ENCODE assay signal across 10 cellular contexts in genomic region chr21:26116456-26117011, GRCh38. TPM values are rescaled to one million over a fixed set of nuclear protein-coding genes. Genes with fewer than 3 reads are reported as not detected.
DNase-seq lines count a peak whose midpoint lies in the region; ATAC-seq, FAIRE-seq and TF ChIP-seq lines count a peak whose summit lies in the region.
"Had no signal": no experiment of that assay in that cellular context is flagged by ENCODE, and none has a peak within 500 bp of the region (broad histone marks: within the 10 kb centered on the region; RNA-seq: fewer than 3 reads in every experiment).

No MANE protein-coding gene starts in this region.

- peaks cover 7% of the 10 kb centered on the region for H3K79me2 ChIP-seq in HepG2 (ENCODE audit: insufficient read depth, low read length)

- no peak overlapping the region for H2AK5ac ChIP-seq in mesenchymal stem cell (ENCODE audit: low read length, severe bottlenecking)

- H3K9ac ChIP-seq in HepG2 (ENCODE audit: insufficient read depth, low read depth, low read length) (no peak overlapping the region), mesenchymal stem cell (ENCODE audit: low read length) (peak overlapping the region; percentile 82), kidney (ENCODE audit: low read length in 2 of 2) (no peak overlapping the region)

- no peak overlapping the region for H2BK15ac ChIP-seq in mesenchymal stem cell (ENCODE audit: low read depth, poor library complexity, severe bottlenecking)

- FAIRE-seq in HepG2 (lab: Jason Lieb, UNC), result no peak
- FAIRE-seq in kidney (lab: Jason Lieb, UNC), result no peak

- no peak overlapping the region for H4K91ac ChIP-seq in mesenchymal stem cell (ENCODE audit: low read length)

- TF ChIP-seq RAD21 in HepG2 (CRISPR knock-in tag; IDR thresholded peaks at IDR 0.05), result no peak

- H2AFZ ChIP-seq in HepG2 (ENCODE audit: low read length) (no peak overlapping the region), mesenchymal stem cell (ENCODE audit: low read depth, low read length) (no peak overlapping the region)

- H3K9me3 Mint-ChIP-seq in chondrocyte (ENCODE audit: low read depth), result no peaks in the 10 kb centered on the region
- H3K9me3 Mint-ChIP-seq in activated CD4-positive, alpha-beta memory T cell treated with anti-CD3 and anti-CD28 coated beads for 36 hours, result no peaks in the 10 kb centered on the region

- no peaks in the 10 kb centered on the region for H3K36me3 Mint-ChIP-seq in chondrocyte (ENCODE audit: low read depth)
- no peaks in the 10 kb centered on the region for H3K36me3 Mint-ChIP-seq in activated CD4-positive, alpha-beta memory T cell treated with anti-CD3 and anti-CD28 coated beads for 36 hours

- H3K4ac ChIP-seq in mesenchymal stem cell (ENCODE audit: low read depth in 1 of 2, low read length in 2 of 2), result no peak overlapping the region

- in situ Hi-C loops in HepG2 (cut with HindIII; ENCODE audit: extremely low pct_ligation_motif_present, low pct_unique_long_range_greater_than_20kb), result no loop called here

- H3K4me1 ChIP-seq in HepG2 (ENCODE audit: insufficient read depth, low read length), result peaks cover 17% of the 10 kb centered on the region
- H3K4me1 ChIP-seq in right lobe of liver, result no peaks in the 10 kb centered on the region
- peaks cover 5% of the 10 kb centered on the region for H3K4me1 ChIP-seq in mesenchymal stem cell (ENCODE audit: control insufficient read depth, insufficient read depth, low read depth, low read length)
- H3K4me1 ChIP-seq in kidney (ENCODE audit: control insufficient read depth in 1 of 2, insufficient read depth in 1 of 2, low read depth in 1 of 2, low read length in 2 of 2), result peaks cover 8 to 22% of the 10 kb centered on the region in 2 donors

- TF ChIP-seq POLR2A in HepG2 (IDR thresholded peaks at IDR 0.05; ENCODE audit: insufficient read depth in 1 of 2, low read depth in 2 of 2, low read length in 2 of 2), result no peak
- no peak for TF ChIP-seq POLR2A in right lobe of liver (IDR thresholded peaks at IDR 0.05)

- H3K18ac ChIP-seq in mesenchymal stem cell (ENCODE audit: low read depth in 1 of 2, low read length in 2 of 2), result no peak overlapping the region

- TF ChIP-seq CTCF in HepG2 (CRISPR knock-in tag; IDR thresholded peaks at IDR 0.05) (no peak), right lobe of liver (IDR thresholded peaks at IDR 0.05) (no peak), chondrocyte (IDR thresholded peaks at IDR 0.05) (no peak), kidney (IDR thresholded peaks at IDR 0.05; ENCODE audit: borderline replicate concordance, extremely low read depth, insufficient read depth) (no peak)

- H3K9me3 ChIP-seq in HepG2 (ENCODE audit: low read length), result no peaks in the 10 kb centered on the region
- no peaks in the 10 kb centered on the region for H3K9me3 ChIP-seq in right lobe of liver
- no peaks in the 10 kb centered on the region for H3K9me3 ChIP-seq in mesenchymal stem cell (ENCODE audit: control insufficient read depth, low read length)
- H3K9me3 ChIP-seq in kidney (ENCODE audit: control insufficient read depth in 1 of 2, low read length in 2 of 2), result no peaks in the 10 kb centered on the region

- no peak overlapping the region for H2BK120ac ChIP-seq in mesenchymal stem cell (ENCODE audit: low read depth, low read length)

- intact Hi-C loops in HepG2 (cut with micrococcal nuclease; ENCODE audit: unreplicated experiment) (no loop called here), right lobe of liver (cut with DNase I) (no loop called here), kidney (cut with DNase I) (no loop called here)
- intact Hi-C loops in activated CD4-positive, alpha-beta memory T cell treated with anti-CD3 and anti-CD28 coated beads for 36 hours (cut with micrococcal nuclease), result no loop called here

- peaks cover 7% of the 10 kb centered on the region for H4K20me1 ChIP-seq in HepG2 (ENCODE audit: insufficient read depth, low read length)

- peak overlapping the region; percentile 71 for H3K27ac Mint-ChIP-seq in chondrocyte (ENCODE audit: unreplicated experiment)
- no peak overlapping the region for H3K27ac Mint-ChIP-seq in activated CD4-positive, alpha-beta memory T cell treated with anti-CD3 and anti-CD28 coated beads for 36 hours

- WGBS in HepG2 (ENCODE audit: low lambda C conversion rate), result 36% methylated on average over 5 of the region's 5 CpGs
- 38% methylated on average over 4 of the region's 5 CpGs for WGBS in right lobe of liver (ENCODE audit: insufficient coverage, low coverage, low lambda C conversion rate, missing lambda C conversion rate)
- WGBS in mesenchymal stem cell, result 84% methylated on average over 5 of the region's 5 CpGs

- H3K36me3 ChIP-seq in HepG2 (replicated peaks in 1 of 2; ENCODE audit: control insufficient read depth in 1 of 2, insufficient read depth in 2 of 2, low read length in 2 of 2), result peaks cover 0 to 1% of the 10 kb centered on the region in 2 experiments; a peak in 2 of 5 replicates
- H3K36me3 ChIP-seq in right lobe of liver, result no peaks in the 10 kb centered on the region
- peaks cover under 1 to 16% of the 10 kb centered on the region in 2 experiments for H3K36me3 ChIP-seq in mesenchymal stem cell (ENCODE audit: control insufficient read depth in 1 of 2, insufficient read depth in 2 of 2, low read depth in 1 of 2, low read length in 2 of 2)
- H3K36me3 ChIP-seq in kidney (ENCODE audit: control insufficient read depth in 1 of 2, insufficient read depth in 2 of 2, low read length in 2 of 2), result no peaks in the 10 kb centered on the region

- H2BK12ac ChIP-seq in mesenchymal stem cell (ENCODE audit: low read length in 2 of 2), result no peak overlapping the region

- H3K4me3 ChIP-seq in HepG2 (replicated peaks in 1 of 3; ENCODE audit: insufficient read depth in 1 of 3, low read depth in 2 of 3, low read length in 3 of 3) (no peak overlapping the region), right lobe of liver (no peak overlapping the region), mesenchymal stem cell (ENCODE audit: insufficient read depth in 1 of 2, low read depth in 1 of 2, low read length in 2 of 2) (peak overlapping the region in 1 of 2 experiments; percentile 40), kidney (ENCODE audit: low read length in 2 of 2) (peak overlapping the region in 1 of 2 donors; percentile 1)

- H3K27me3 ChIP-seq in HepG2 (ENCODE audit: control insufficient read depth in 1 of 2, insufficient read depth in 2 of 2, low read length in 2 of 2) (no peaks in the 10 kb centered on the region), right lobe of liver (no peaks in the 10 kb centered on the region), mesenchymal stem cell (ENCODE audit: control insufficient read depth in 1 of 2, insufficient read depth in 1 of 2, low read length in 2 of 2) (no peaks in the 10 kb centered on the region)

- ATAC-seq in HepG2 (no peak), right lobe of liver (no peak)

- no peak overlapping the region for H3K23ac ChIP-seq in mesenchymal stem cell (ENCODE audit: low read length in 2 of 2)

- BruUV-seq in HepG2 (replicated peaks; lab: Mats Ljungman, UMichigan), result no TSS peak

- H3K27ac ChIP-seq in HepG2 (ENCODE audit: extremely low read length, insufficient read depth, low read length) (no peak overlapping the region), right lobe of liver (no peak overlapping the region), mesenchymal stem cell (ENCODE audit: low read length, poor library complexity, severe bottlenecking) (no peak overlapping the region), kidney (ENCODE audit: low read depth in 2 of 2, low read length in 2 of 2) (peak overlapping the region in 1 of 2 donors; percentile 35)

- H3K4me1 Mint-ChIP-seq in chondrocyte (ENCODE audit: low read depth), result peaks cover 45% of the 10 kb centered on the region
- peaks cover 20% of the 10 kb centered on the region for H3K4me1 Mint-ChIP-seq in activated CD4-positive, alpha-beta memory T cell treated with anti-CD3 and anti-CD28 coated beads for 36 hours (ENCODE audit: low read depth)

- no peak overlapping the region for H2BK5ac ChIP-seq in mesenchymal stem cell (ENCODE audit: low read depth, low read length, poor library complexity, severe bottlenecking)

- H3K4me2 ChIP-seq in HepG2 (ENCODE audit: low read depth, low read length), result no peak overlapping the region
- no peak overlapping the region for H3K4me2 ChIP-seq in mesenchymal stem cell (ENCODE audit: low read length, poor library complexity, severe bottlenecking)

- POLR2A ChIA-PET in HepG2 (lab: Yijun Ruan, JAX), result no interaction called here
- POLR2A ChIA-PET in activated CD4-positive, alpha-beta memory T cell treated with anti-CD3 and anti-CD28 coated beads for 36 hours (lab: Charles Lee), result no interaction called here

- peaks cover 12% of the 10 kb centered on the region for H3K79me1 ChIP-seq in mesenchymal stem cell (replicated peaks; ENCODE audit: low read length, poor library complexity, severe bottlenecking)

- CTCF ChIA-PET in HepG2 (lab: Yijun Ruan, JAX; ENCODE audit: low intra/inter-chr PET ratio, low total read pairs), result no interaction called here
- CTCF ChIA-PET in activated CD4-positive, alpha-beta memory T cell treated with anti-CD3 and anti-CD28 coated beads for 36 hours (lab: Charles Lee), result interaction anchor here (0.6 to 0.9 kb wide), 3 partner anchors 9 to 27 kb away, joined by 3 read pairs; no protein-coding TSS in a partner anchor

- no peak overlapping the region for H3K14ac ChIP-seq in mesenchymal stem cell (ENCODE audit: low read length in 2 of 2)

- H3K27me3 Mint-ChIP-seq in chondrocyte (ENCODE audit: low read depth), result no peaks in the 10 kb centered on the region
- no peaks in the 10 kb centered on the region for H3K27me3 Mint-ChIP-seq in activated CD4-positive, alpha-beta memory T cell treated with anti-CD3 and anti-CD28 coated beads for 36 hours

- peak overlapping the region; percentile 6 for H3K4me3 Mint-ChIP-seq in chondrocyte (ENCODE audit: unreplicated experiment)
- no peak overlapping the region for H3K4me3 Mint-ChIP-seq in activated CD4-positive, alpha-beta memory T cell treated with anti-CD3 and anti-CD28 coated beads for 36 hours

- H4K8ac ChIP-seq in mesenchymal stem cell (ENCODE audit: low read length), result no peak overlapping the region

- TF ChIP-seq EP300 in HepG2 (IDR thresholded peaks at IDR 0.05; ENCODE audit: low read depth in 2 of 2, low read length in 2 of 2), result no peak
- no peak for TF ChIP-seq EP300 in HepG2 (CRISPR knock-in tag; IDR thresholded peaks at IDR 0.05; ENCODE audit: borderline replicate concordance)

- DNase-seq in HepG2 (ENCODE audit: low spot score), result peak; percentile 23
- DNase-seq in right lobe of liver, result no peak
- no peak for DNase-seq in chondrocyte (ENCODE audit: low spot score)
- DNase-seq in mesenchymal stem cell, result no peak
- DNase-seq in NCI-H82 (lab: John Stamatoyannopoulos, UW), result no peak
- DNase-seq in activated CD4-positive, alpha-beta T cell treated with anti-CD3 and anti-CD28 coated beads, Interleukin-2, amount 50 U/mL, for 1 hour, result no peak
- DNase-seq in activated CD4-positive, alpha-beta memory T cell treated with anti-CD3 and anti-CD28 coated beads for 36 hours, result no peak
- DNase-seq in kidney, result no peak
- DNase-seq: activated effector memory CD4-positive, alpha-beta T cell treated with anti-CD3 and anti-CD28 coated beads, Interleukin-2, amount 50 U/mL, for 16 hours; stimulated activated CD4-positive, alpha-beta T cell treated with anti-CD3 and anti-CD28 coated beads, Interleukin-2, amount 100 ng/mL, for 48 hours had no signal

RNA-seq across cellular contexts. Expression of gene APP, which starts 54.0 kb away (rescaled TPM):
- total RNA-seq in HepG2 (2016; rRNA removed; fragmentation: Illumina TruSeq; extraction: Trizol) (33.6 and 70.6 TPM in 2 replicates), right lobe of liver (100 to 1,000 TPM; 127 to 262 (median 208) TPM), chondrocyte (441 to 540 TPM (median 442 TPM) in 3 replicates), kidney (1,303 TPM)
- total RNA-seq in HepG2 (2016; cell fraction: cytosol; rRNA removed; fragmentation: Illumina TruSeq; extraction: Trizol; ENCODE audit: low read depth), result 4.5 and 4.6 TPM in 2 replicates
- 27.5 and 74.9 TPM in 2 replicates for total RNA-seq in HepG2 (2016; cell fraction: insoluble cytoplasmic fraction; rRNA removed; fragmentation: Illumina TruSeq; extraction: Trizol)
- 9.0 and 10.2 TPM in 2 replicates for total RNA-seq in HepG2 (2016; cell fraction: membrane; rRNA removed; fragmentation: Illumina TruSeq; extraction: Trizol)
- total RNA-seq in HepG2 (2016; cell fraction: nucleus; rRNA removed; fragmentation: Illumina TruSeq; extraction: Trizol), result 82.2 and 98.5 TPM in 2 replicates
- polyA plus RNA-seq in HepG2 (2011; rRNA removed) (262 and 315 TPM in 2 replicates), kidney (ENCODE audit: insufficient read depth, low read depth, low replicate concordance) (472 TPM)
- 227 and 358 TPM in 2 replicates for polyA plus RNA-seq in HepG2 (2011; cell fraction: cytosol; rRNA removed)
- 144 and 194 TPM in 2 replicates for polyA plus RNA-seq in HepG2 (2011; cell fraction: nucleus; rRNA removed)
- 183 and 345 TPM in 2 replicates for polyA plus RNA-seq in HepG2 (2012)
- 4.5 and 4.7 TPM in 2 replicates for polyA plus RNA-seq in HepG2 (2016; cell fraction: cytosol; fragmentation: Illumina TruSeq; extraction: Trizol; ENCODE audit: low read depth)
- polyA plus RNA-seq in HepG2 (2016; cell fraction: insoluble cytoplasmic fraction; fragmentation: Illumina TruSeq; extraction: Trizol; ENCODE audit: low read depth), result 41.3 and 45.6 TPM in 2 replicates
- polyA plus RNA-seq in HepG2 (2016; cell fraction: membrane; fragmentation: Illumina TruSeq; extraction: Trizol; ENCODE audit: low read depth), result 6.6 and 9.0 TPM in 2 replicates
- 116 and 117 TPM in 2 replicates for polyA plus RNA-seq in HepG2 (2016; cell fraction: nucleus; fragmentation: Illumina TruSeq; extraction: Trizol; ENCODE audit: insufficient read depth, low read depth)
- 307 and 343 TPM in 2 replicates for polyA minus RNA-seq in HepG2 (2011; rRNA and poly(A)+ RNA removed; ENCODE audit: low replicate concordance)
- 128 and 205 TPM in 2 replicates for polyA minus RNA-seq in HepG2 (2011; cell fraction: cytosol; rRNA and poly(A)+ RNA removed)
- 217 and 256 TPM in 2 replicates for polyA minus RNA-seq in HepG2 (2011; cell fraction: nucleus; rRNA and poly(A)+ RNA removed)
- polyA plus RNA-seq in mesenchymal stem cell (2013, experiment 1 of 2), result 698 TPM
- polyA plus RNA-seq in mesenchymal stem cell (2013, experiment 2 of 2), result 694 TPM
- 10 to 100 TPM; 46.3 to 47.1 TPM for total RNA-seq in activated CD4-positive, alpha-beta memory T cell treated with anti-CD3 and anti-CD28 coated beads for 36 hours
